Comparison of ENCODE assay signal across 9 cellular contexts in genomic region chr13:114234266-114234644, GRCh38. TPM values are rescaled to one million over a fixed set of nuclear protein-coding genes. Genes with fewer than 3 reads are reported as not detected.
DNase-seq lines count a peak whose midpoint lies in the region; ATAC-seq, FAIRE-seq and TF ChIP-seq lines count a peak whose summit lies in the region.
"Had no signal": no experiment of that assay in that cellular context is flagged by ENCODE, and none has a peak within 500 bp of the region (broad histone marks: within the 10 kb centered on the region; RNA-seq: fewer than 3 reads in every experiment).

No MANE protein-coding gene starts in this region.

- no peaks in the 10 kb centered on the region for H3K27me3 ChIP-seq in WERI-Rb-1 (ENCODE audit: insufficient read depth, low read depth, severe bottlenecking)
- H3K27me3 ChIP-seq in skeletal muscle tissue (ENCODE audit: control insufficient read depth in 3 of 3, insufficient read depth in 3 of 3, low read length in 3 of 3) = peaks cover 5 to 14% (median 6%) of the 10 kb centered on the region in 3 donors

- H3K9ac ChIP-seq in skeletal muscle tissue (ENCODE audit: low read depth in 1 of 3, low read length in 3 of 3) = peak overlapping the region in 2 of 3 donors; percentile 59 to 74

- H3K4me3 ChIP-seq in WERI-Rb-1 (ENCODE audit: low read depth, low read length) (peak overlapping the region; percentile 95), foreskin fibroblast (ENCODE audit: low read depth in 1 of 2, low read length in 2 of 2) (peak overlapping the region; percentile 72 to 96), skeletal muscle tissue (ENCODE audit: low read length in 3 of 3) (peak overlapping the region; percentile 65 to 85 (median 84))

- peak; percentile 70 for FAIRE-seq in GM19239 (lab: Jason Lieb, UNC)

- peak overlapping the region; percentile 91 for H3K27ac ChIP-seq in WERI-Rb-1
- H3K27ac ChIP-seq in skeletal muscle tissue (ENCODE audit: low read depth, low read length) = peak overlapping the region; percentile 80

- no peak for ATAC-seq in HG03135 (IDR thresholded peaks at IDR 0.05; ENCODE audit: unreplicated experiment)

- H3K36me3 ChIP-seq in WERI-Rb-1 (peaks cover 28% of the 10 kb centered on the region), skeletal muscle tissue (ENCODE audit: control insufficient read depth in 3 of 3, insufficient read depth in 3 of 3, low read length in 3 of 3) (peaks cover 10 to 23% (median 18%) of the 10 kb centered on the region in 3 donors)

- TF ChIP-seq CTCF in WERI-Rb-1 (IDR thresholded peaks at IDR 0.05; ENCODE audit: low read depth, low read length) (no peak), foreskin fibroblast (IDR thresholded peaks at IDR 0.05; ENCODE audit: low read depth, low read length) (no peak)

- DNase-seq in GM19239 (ENCODE audit: insufficient read length, low spot score) = no peak
- no peak for DNase-seq in WERI-Rb-1
- no peak for DNase-seq in foreskin fibroblast
- no peak for DNase-seq in SHP77 treated with DMSO at 0.1 percent for 48 hours (lab: John Stamatoyannopoulos, UW)
- no peak for DNase-seq in germinal center (ENCODE audit: low spot score)
- no peak for DNase-seq in medulla oblongata (ENCODE audit: extremely low spot score)

- peaks cover 8% of the 10 kb centered on the region for H3K9me3 ChIP-seq in WERI-Rb-1 (ENCODE audit: severe bottlenecking)
- H3K9me3 ChIP-seq in skeletal muscle tissue (ENCODE audit: control insufficient read depth in 3 of 3, low read length in 3 of 3) = no peaks in the 10 kb centered on the region

- peaks cover 7 to 13% (median 7%) of the 10 kb centered on the region in 3 donors for H3K4me1 ChIP-seq in skeletal muscle tissue (ENCODE audit: control insufficient read depth in 3 of 3, insufficient read depth in 3 of 3, low read length in 3 of 3)

RNA-seq across cellular contexts. Expression of gene CDC16, which starts 0.4 kb away (rescaled TPM):
- total RNA-seq in skeletal muscle tissue = 64.2 TPM

RNA-seq across cellular contexts. Expression of gene UPF3A, which starts 47.1 kb away (rescaled TPM):
- total RNA-seq in skeletal muscle tissue = 14.1 TPM

RNA-seq across cellular contexts. Expression of gene CFAP97D2, which starts 55.2 kb away (rescaled TPM):
- not detected for total RNA-seq in skeletal muscle tissue
- total RNA-seq: T-helper 2 cell treated with Interferon-gamma antibody and Interleukin-4, amounts not matched to agents 100 ng/mL and 5 ng/mL, for 36 hours had no signal
